Comparison of ENCODE assay signal across 22 cellular contexts in the genomic region with DNA sequence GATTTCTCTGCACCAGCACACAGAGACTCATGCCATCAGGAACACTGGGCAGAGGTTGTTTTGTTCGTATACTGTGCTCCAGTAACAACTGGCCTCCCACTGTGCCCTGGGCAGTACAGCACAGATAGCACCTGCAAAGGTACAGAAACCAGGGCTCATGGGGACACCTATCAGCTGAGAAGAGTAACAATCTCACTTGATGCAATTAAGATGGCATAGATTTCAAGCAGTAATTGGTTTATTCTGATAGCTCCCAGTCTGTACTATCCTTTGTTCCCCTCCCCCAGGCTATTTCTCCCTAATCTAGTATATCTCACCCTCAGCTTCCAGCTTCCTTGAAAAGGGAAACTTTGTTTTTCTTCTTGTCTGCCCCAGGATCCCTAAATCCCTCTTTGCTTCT.
"Had no signal": no experiment of that assay in that cellular context is flagged by ENCODE, and none has a peak within 500 bp of the region (broad histone marks: within the 10 kb centered on the region; RNA-seq: fewer than 3 reads in every experiment).

No MANE protein-coding gene starts in this region.

- DNase-seq: activated T-cell treated with anti-CD3 and anti-CD28 coated beads, Interleukin-2, amount 50 U/mL, for 1 hour; adrenal gland; brain microvascular endothelial cell; caudate nucleus; dermis blood vessel endothelial cell; effector CD8-positive, alpha-beta T cell; foreskin melanocyte; left ventricle myocardium inferior; pancreas; psoas muscle; spleen; stimulated activated CD4-positive, alpha-beta T cell treated with anti-CD3 and anti-CD28 coated beads, Interleukin-4, amount 100 ng/mL, for 1 hour; stimulated activated naive CD4-positive, alpha-beta T cell; testis; trophoblast cell; uterus had no signal

- H3K27ac ChIP-seq: adrenal gland, ascending aorta, brain microvascular endothelial cell, hepatocyte, left ventricle myocardium inferior, neutrophil, pancreas, psoas muscle, right atrium auricular region, spleen, testis, uterus had no signal

- H2AFZ ChIP-seq: hepatocyte had no signal

- H3K9me3 ChIP-seq: adrenal gland, ascending aorta, left ventricle myocardium inferior, neutrophil, pancreas, psoas muscle, right atrium auricular region, spleen, testis, uterus had no signal

- H3K79me2 ChIP-seq: hepatocyte had no signal

- H3K4me3 ChIP-seq: adrenal gland, ascending aorta, hepatocyte, left ventricle myocardium inferior, pancreas, psoas muscle, right atrium auricular region, spleen, testis, uterus had no signal

- H3K36me3 ChIP-seq: adrenal gland, ascending aorta, brain microvascular endothelial cell, left ventricle myocardium inferior, neutrophil, pancreas, right atrium auricular region, spleen, uterus had no signal

- H3K4me2 ChIP-seq: hepatocyte had no signal

- H3K27me3 ChIP-seq: adrenal gland, ascending aorta, brain microvascular endothelial cell, hepatocyte, neutrophil, pancreas, right atrium auricular region, spleen, testis, uterus had no signal

- ATAC-seq: natural killer cell treated with Interleukin-12 subunit alpha and Interleukin-12 subunit beta and Interleukin-15 and Interleukin-18, amount 100 ng/mL, for 72 hours; pancreas; psoas muscle; WTC11 had no signal

- H3K4me1 ChIP-seq: adrenal gland, ascending aorta, left ventricle myocardium inferior, pancreas, psoas muscle, right atrium auricular region, spleen, testis, uterus had no signal

- FAIRE-seq: pancreas had no signal
